In genomic region chr5:35876922-35877321, GRCh38 we compare ENCODE assay signal across 1 cellular context.
TF ChIP-seq lines count a peak whose summit lies in the region.

No MANE protein-coding gene starts in this region.

TF ChIP-seq in IMR-90, 13 proteins besides CTCF, POLR2A, EP300 and RAD21:
- TF ChIP-seq FOS (IDR thresholded peaks at IDR 0.05; ENCODE audit: low read depth, low read length) (no peak), NFE2L2 (IDR thresholded peaks at IDR 0.05; ENCODE audit: low read depth, low read length) (no peak), MAFK (IDR thresholded peaks at IDR 0.05; ENCODE audit: low read depth, low read length) (no peak), CEBPB (IDR thresholded peaks at IDR 0.05; ENCODE audit: low read depth, low read length) (no peak), SMC3 (IDR thresholded peaks at IDR 0.05; ENCODE audit: low read depth, low read length) (no peak), BHLHE40 (IDR thresholded peaks at IDR 0.05; ENCODE audit: low read depth, low read length) (no peak), RCOR1 (IDR thresholded peaks at IDR 0.05; ENCODE audit: insufficient replicate concordance, low read length) (no peak)
